ENCODE assay signal across 1 cellular context in the genomic region with DNA sequence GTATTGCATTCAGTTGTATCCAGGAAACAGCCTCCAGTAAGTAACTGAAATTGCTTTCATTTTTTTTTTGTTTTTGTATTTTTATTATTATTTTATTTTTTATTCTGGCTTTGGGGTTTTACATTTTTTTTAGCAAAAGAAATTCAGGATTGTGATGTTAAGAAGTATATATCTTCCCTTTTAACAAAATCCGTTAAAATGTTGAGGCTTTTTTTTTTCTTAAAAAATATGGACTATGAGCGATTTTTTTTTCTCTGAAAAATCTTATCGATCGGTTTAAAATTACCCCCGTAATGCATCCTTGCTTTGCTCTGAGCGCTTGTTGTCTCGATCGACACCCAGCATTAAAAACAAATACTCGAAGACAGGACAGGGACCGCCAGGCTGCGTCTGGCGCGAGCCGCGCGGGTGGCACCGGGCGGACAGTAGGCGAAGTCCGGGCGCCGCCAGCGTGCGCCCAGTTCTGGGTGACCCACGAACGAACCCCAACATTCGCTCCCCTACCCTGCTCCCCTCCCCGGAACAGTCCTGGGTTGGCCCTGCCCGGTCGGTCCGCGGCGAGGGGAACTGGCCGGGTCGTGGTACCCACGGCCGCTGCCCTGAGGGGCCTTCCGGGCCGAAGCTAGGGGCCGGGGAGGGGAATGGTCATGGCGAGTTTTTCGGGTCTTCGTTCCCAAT.
TF ChIP-seq lines count a peak whose summit lies in the region.

No MANE protein-coding gene starts in this region.

TF ChIP-seq in HepG2, 621 proteins besides CTCF, POLR2A, EP300 and RAD21 (continued from another document and continues in another):
- TF ChIP-seq PAXIP1 (CRISPR knock-in tag; conservative IDR thresholded peaks at IDR 0.05): no peak
- no peak for TF ChIP-seq ZNF30 (CRISPR knock-in tag; IDR thresholded peaks at IDR 0.05)
- TF ChIP-seq, protein P1, sequence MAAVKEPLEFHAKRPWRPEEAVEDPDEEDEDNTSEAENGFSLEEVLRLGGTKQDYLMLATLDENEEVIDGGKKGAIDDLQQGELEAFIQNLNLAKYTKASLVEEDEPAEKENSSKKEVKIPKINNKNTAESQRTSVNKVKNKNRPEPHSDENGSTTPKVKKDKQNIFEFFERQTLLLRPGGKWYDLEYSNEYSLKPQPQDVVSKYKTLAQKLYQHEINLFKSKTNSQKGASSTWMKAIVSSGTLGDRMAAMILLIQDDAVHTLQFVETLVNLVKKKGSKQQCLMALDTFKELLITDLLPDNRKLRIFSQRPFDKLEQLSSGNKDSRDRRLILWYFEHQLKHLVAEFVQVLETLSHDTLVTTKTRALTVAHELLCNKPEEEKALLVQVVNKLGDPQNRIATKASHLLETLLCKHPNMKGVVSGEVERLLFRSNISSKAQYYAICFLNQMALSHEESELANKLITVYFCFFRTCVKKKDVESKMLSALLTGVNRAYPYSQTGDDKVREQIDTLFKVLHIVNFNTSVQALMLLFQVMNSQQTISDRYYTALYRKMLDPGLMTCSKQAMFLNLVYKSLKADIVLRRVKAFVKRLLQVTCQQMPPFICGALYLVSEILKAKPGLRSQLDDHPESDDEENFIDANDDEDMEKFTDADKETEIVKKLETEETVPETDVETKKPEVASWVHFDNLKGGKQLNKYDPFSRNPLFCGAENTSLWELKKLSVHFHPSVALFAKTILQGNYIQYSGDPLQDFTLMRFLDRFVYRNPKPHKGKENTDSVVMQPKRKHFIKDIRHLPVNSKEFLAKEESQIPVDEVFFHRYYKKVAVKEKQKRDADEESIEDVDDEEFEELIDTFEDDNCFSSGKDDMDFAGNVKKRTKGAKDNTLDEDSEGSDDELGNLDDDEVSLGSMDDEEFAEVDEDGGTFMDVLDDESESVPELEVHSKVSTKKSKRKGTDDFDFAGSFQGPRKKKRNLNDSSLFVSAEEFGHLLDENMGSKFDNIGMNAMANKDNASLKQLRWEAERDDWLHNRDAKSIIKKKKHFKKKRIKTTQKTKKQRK (IDR thresholded peaks at IDR 0.05; ENCODE audit: low read length): no peak
- TF ChIP-seq BCL6 (CRISPR knock-in tag; IDR thresholded peaks at IDR 0.05): peak; percentile 32; the same call in 1 of the 2 replicates
- peak; percentile 82 for TF ChIP-seq EZH2 (conservative IDR thresholded peaks at IDR 0.05; ENCODE audit: low read depth, low read length)
- no peak for TF ChIP-seq KDM1A (CRISPR knock-in tag; IDR thresholded peaks at IDR 0.05)
- TF ChIP-seq, protein P2, sequence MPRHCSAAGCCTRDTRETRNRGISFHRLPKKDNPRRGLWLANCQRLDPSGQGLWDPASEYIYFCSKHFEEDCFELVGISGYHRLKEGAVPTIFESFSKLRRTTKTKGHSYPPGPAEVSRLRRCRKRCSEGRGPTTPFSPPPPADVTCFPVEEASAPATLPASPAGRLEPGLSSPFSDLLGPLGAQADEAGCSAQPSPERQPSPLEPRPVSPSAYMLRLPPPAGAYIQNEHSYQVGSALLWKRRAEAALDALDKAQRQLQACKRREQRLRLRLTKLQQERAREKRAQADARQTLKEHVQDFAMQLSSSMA (CRISPR knock-in tag; IDR thresholded peaks at IDR 0.05): no peak
- no peak for TF ChIP-seq GLI4 (CRISPR knock-in tag; IDR thresholded peaks at IDR 0.05; ENCODE audit: borderline replicate concordance)
- TF ChIP-seq ZBTB7A (CRISPR knock-in tag; IDR thresholded peaks at IDR 0.05): no peak
- TF ChIP-seq ZNF709 (CRISPR knock-in tag; IDR thresholded peaks at IDR 0.05): 0 out of 2 replicates have a peak, but pooled peaks have one; percentile 8
- TF ChIP-seq ZFX (CRISPR knock-in tag; IDR thresholded peaks at IDR 0.05; ENCODE audit: low read depth): no peak
- TF ChIP-seq CBX2 (IDR thresholded peaks at IDR 0.05; ENCODE audit: low read depth, low read length): peak; percentile 93
- TF ChIP-seq CBX2 (CRISPR knock-in tag; IDR thresholded peaks at IDR 0.05; ENCODE audit: low read depth): 0 out of 2 replicates have a peak, but pooled peaks have one; percentile 14
- TF ChIP-seq SNAI1 (CRISPR knock-in tag; IDR thresholded peaks at IDR 0.05; ENCODE audit: borderline replicate concordance): no peak
- 0 out of 2 replicates have a peak, but pooled peaks have one; percentile 44 for TF ChIP-seq NR3C1 (CRISPR knock-in tag; IDR thresholded peaks at IDR 0.05)
- peak; percentile 86 for TF ChIP-seq PTBP1 (IDR thresholded peaks at IDR 0.05; ENCODE audit: low read depth, low read length, poor library complexity, severe bottlenecking)
- no peak for TF ChIP-seq NCOR1 (IDR thresholded peaks at IDR 0.05; ENCODE audit: borderline replicate concordance, low read length)
- TF ChIP-seq HNRNPK (IDR thresholded peaks at IDR 0.05; ENCODE audit: low read depth, low read length, poor library complexity, severe bottlenecking): peak; percentile 83
- no peak for TF ChIP-seq HMG20B (CRISPR knock-in tag; conservative IDR thresholded peaks at IDR 0.05)
- TF ChIP-seq ZNF790 (CRISPR knock-in tag; IDR thresholded peaks at IDR 0.05; ENCODE audit: borderline replicate concordance): peak; percentile 32; the same call in 1 of the 2 replicates
- TF ChIP-seq SRSF4 (IDR thresholded peaks at IDR 0.05; ENCODE audit: low read depth, low read length, poor library complexity, severe bottlenecking): peak; percentile 32
- TF ChIP-seq, protein P3, sequence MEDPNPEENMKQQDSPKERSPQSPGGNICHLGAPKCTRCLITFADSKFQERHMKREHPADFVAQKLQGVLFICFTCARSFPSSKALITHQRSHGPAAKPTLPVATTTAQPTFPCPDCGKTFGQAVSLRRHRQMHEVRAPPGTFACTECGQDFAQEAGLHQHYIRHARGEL (CRISPR knock-in tag; IDR thresholded peaks at IDR 0.05): no peak
- TF ChIP-seq ZNF180 (CRISPR knock-in tag; IDR thresholded peaks at IDR 0.05; ENCODE audit: borderline replicate concordance, low read depth): no peak
- TF ChIP-seq ZNF546 (CRISPR knock-in tag; conservative IDR thresholded peaks at IDR 0.05): no peak
- TF ChIP-seq ZFP36L1 (CRISPR knock-in tag; IDR thresholded peaks at IDR 0.05): no peak
- no peak for TF ChIP-seq GABPB1 (CRISPR knock-in tag; IDR thresholded peaks at IDR 0.05)
- TF ChIP-seq TEAD3 (CRISPR knock-in tag; optimal IDR thresholded peaks at IDR 0.05; ENCODE audit: borderline replicate concordance): no peak
- TF ChIP-seq RBM39 (IDR thresholded peaks at IDR 0.05; ENCODE audit: low read depth, low read length, poor library complexity, severe bottlenecking): peak; percentile 2
- TF ChIP-seq THAP11 (CRISPR knock-in tag; IDR thresholded peaks at IDR 0.05): no peak
- TF ChIP-seq PRDM4 (CRISPR knock-in tag; IDR thresholded peaks at IDR 0.05; ENCODE audit: borderline replicate concordance): no peak
- TF ChIP-seq NCOA1 (CRISPR knock-in tag; IDR thresholded peaks at IDR 0.05): no peak
- peak; percentile 64; the same call in 1 of the 2 replicates for TF ChIP-seq ZC3H4 (CRISPR knock-in tag; IDR thresholded peaks at IDR 0.05; ENCODE audit: borderline replicate concordance)
- TF ChIP-seq, protein P4, sequence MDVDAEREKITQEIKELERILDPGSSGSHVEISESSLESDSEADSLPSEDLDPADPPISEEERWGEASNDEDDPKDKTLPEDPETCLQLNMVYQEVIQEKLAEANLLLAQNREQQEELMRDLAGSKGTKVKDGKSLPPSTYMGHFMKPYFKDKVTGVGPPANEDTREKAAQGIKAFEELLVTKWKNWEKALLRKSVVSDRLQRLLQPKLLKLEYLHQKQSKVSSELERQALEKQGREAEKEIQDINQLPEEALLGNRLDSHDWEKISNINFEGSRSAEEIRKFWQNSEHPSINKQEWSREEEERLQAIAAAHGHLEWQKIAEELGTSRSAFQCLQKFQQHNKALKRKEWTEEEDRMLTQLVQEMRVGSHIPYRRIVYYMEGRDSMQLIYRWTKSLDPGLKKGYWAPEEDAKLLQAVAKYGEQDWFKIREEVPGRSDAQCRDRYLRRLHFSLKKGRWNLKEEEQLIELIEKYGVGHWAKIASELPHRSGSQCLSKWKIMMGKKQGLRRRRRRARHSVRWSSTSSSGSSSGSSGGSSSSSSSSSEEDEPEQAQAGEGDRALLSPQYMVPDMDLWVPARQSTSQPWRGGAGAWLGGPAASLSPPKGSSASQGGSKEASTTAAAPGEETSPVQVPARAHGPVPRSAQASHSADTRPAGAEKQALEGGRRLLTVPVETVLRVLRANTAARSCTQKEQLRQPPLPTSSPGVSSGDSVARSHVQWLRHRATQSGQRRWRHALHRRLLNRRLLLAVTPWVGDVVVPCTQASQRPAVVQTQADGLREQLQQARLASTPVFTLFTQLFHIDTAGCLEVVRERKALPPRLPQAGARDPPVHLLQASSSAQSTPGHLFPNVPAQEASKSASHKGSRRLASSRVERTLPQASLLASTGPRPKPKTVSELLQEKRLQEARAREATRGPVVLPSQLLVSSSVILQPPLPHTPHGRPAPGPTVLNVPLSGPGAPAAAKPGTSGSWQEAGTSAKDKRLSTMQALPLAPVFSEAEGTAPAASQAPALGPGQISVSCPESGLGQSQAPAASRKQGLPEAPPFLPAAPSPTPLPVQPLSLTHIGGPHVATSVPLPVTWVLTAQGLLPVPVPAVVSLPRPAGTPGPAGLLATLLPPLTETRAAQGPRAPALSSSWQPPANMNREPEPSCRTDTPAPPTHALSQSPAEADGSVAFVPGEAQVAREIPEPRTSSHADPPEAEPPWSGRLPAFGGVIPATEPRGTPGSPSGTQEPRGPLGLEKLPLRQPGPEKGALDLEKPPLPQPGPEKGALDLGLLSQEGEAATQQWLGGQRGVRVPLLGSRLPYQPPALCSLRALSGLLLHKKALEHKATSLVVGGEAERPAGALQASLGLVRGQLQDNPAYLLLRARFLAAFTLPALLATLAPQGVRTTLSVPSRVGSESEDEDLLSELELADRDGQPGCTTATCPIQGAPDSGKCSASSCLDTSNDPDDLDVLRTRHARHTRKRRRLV (CRISPR knock-in tag; IDR thresholded peaks at IDR 0.05): no peak
- TF ChIP-seq KAT7 (CRISPR knock-in tag; IDR thresholded peaks at IDR 0.05; ENCODE audit: borderline replicate concordance): no peak
- TF ChIP-seq SIX1 (CRISPR knock-in tag; IDR thresholded peaks at IDR 0.05; ENCODE audit: borderline replicate concordance): no peak
- TF ChIP-seq ZNF513 (CRISPR knock-in tag; conservative IDR thresholded peaks at IDR 0.05): no peak
- TF ChIP-seq, protein P5, sequence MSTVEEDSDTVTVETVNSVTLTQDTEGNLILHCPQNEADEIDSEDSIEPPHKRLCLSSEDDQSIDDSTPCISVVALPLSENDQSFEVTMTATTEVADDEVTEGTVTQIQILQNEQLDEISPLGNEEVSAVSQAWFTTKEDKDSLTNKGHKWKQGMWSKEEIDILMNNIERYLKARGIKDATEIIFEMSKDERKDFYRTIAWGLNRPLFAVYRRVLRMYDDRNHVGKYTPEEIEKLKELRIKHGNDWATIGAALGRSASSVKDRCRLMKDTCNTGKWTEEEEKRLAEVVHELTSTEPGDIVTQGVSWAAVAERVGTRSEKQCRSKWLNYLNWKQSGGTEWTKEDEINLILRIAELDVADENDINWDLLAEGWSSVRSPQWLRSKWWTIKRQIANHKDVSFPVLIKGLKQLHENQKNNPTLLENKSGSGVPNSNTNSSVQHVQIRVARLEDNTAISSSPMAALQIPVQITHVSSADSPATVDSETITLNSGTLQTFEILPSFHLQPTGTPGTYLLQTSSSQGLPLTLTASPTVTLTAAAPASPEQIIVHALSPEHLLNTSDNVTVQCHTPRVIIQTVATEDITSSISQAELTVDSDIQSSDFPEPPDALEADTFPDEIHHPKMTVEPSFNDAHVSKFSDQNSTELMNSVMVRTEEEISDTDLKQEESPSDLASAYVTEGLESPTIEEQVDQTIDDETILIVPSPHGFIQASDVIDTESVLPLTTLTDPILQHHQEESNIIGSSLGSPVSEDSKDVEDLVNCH (CRISPR knock-in tag; IDR thresholded peaks at IDR 0.05): no peak
- TF ChIP-seq HDAC6 (IDR thresholded peaks at IDR 0.05; ENCODE audit: low read depth, low read length): peak; percentile 48; the same call in 1 of the 2 replicates
- no peak for TF ChIP-seq ZNF780A (CRISPR knock-in tag; IDR thresholded peaks at IDR 0.05)
